8 cellular contexts compared by ENCODE assay signal in the genomic region with DNA sequence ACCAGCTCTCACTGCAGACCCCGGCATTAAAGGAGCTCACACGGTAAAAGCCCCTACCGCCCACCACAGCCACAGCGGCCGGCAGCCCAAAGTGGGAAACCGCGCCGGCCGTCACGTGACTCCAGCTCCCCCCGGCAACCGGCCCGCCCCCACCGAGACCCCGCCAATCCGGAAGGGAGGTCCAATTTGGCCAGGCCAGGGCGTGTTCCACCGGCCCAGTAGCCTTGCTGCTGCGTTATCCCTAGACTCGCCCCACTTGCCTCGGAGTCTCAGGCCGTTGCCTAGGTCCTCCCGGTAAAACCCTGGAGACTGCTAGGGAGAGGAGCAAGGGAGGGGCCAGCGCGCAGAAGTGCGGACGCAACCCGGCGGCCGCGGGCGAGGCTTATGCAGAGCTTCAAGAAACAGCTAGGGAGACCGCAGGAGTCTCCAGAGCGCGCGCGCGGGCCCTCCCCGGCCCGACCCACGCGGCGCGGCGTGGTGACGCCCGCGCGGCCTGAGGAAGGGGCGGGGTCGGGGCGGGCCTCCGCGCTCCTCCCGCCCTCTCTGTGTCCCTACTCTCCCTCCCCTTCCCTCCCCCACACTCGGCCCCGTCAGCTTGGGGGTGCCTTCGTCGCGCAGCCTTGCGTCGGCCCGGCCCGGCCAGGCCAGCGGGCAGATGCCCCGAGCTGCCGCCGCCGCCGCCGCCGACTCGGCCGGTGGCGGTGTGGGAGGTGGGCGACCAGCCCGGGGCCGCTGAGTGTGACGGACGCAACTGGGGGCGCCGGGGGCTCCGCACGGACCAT. TPM values are rescaled to one million over a fixed set of nuclear protein-coding genes. Genes with fewer than 3 reads are reported as not detected.
DNase-seq lines count a peak whose midpoint lies in the region; ATAC-seq and TF ChIP-seq lines count a peak whose summit lies in the region.

A gene with protein sequence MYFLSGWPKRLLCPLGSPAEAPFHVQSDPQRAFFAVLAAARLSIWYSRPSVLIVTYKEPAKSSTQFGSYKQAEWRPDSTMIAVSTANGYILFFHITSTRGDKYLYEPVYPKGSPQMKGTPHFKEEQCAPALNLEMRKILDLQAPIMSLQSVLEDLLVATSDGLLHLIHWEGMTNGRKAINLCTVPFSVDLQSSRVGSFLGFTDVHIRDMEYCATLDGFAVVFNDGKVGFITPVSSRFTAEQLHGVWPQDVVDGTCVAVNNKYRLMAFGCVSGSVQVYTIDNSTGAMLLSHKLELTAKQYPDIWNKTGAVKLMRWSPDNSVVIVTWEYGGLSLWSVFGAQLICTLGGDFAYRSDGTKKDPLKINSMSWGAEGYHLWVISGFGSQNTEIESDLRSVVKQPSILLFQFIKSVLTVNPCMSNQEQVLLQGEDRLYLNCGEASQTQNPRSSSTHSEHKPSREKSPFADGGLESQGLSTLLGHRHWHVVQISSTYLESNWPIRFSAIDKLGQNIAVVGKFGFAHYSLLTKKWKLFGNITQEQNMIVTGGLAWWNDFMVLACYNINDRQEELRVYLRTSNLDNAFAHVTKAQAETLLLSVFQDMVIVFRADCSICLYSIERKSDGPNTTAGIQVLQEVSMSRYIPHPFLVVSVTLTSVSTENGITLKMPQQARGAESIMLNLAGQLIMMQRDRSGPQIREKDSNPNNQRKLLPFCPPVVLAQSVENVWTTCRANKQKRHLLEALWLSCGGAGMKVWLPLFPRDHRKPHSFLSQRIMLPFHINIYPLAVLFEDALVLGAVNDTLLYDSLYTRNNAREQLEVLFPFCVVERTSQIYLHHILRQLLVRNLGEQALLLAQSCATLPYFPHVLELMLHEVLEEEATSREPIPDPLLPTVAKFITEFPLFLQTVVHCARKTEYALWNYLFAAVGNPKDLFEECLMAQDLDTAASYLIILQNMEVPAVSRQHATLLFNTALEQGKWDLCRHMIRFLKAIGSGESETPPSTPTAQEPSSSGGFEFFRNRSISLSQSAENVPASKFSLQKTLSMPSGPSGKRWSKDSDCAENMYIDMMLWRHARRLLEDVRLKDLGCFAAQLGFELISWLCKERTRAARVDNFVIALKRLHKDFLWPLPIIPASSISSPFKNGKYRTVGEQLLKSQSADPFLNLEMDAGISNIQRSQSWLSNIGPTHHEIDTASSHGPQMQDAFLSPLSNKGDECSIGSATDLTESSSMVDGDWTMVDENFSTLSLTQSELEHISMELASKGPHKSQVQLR (N-terminal part only) (plus strand): TSS at position 578 of the 782 bp plus-strand sequence. CDS start 203 bp downstream, at position 781.

- peaks cover 24% of the 10 kb centered on the region for H3K36me3 Mint-ChIP-seq in activated CD4-positive, alpha-beta memory T cell treated with anti-CD3 and anti-CD28 coated beads, Interleukin-2, amount 10 ng/mL, durations not matched to agents 7 days and 5 days (ENCODE audit: low read depth)

- peaks cover 0 to 26% (median 0%) of the 10 kb centered on the region in 4 donors for H3K4me1 ChIP-seq in right lobe of liver

- TF ChIP-seq POLR2A in right lobe of liver (IDR thresholded peaks at IDR 0.05), result peak; percentile 97

- H3K27me3 ChIP-seq in dorsolateral prefrontal cortex (no peaks in the 10 kb centered on the region), right lobe of liver (no peaks in the 10 kb centered on the region)

- POLR2A ChIA-PET in activated CD4-positive, alpha-beta memory T cell treated with anti-CD3 and anti-CD28 coated beads, Interleukin-2, amount 10 ng/mL, durations not matched to agents 7 days and 5 days (lab: Charles Lee), result interaction anchor here (0.6 to 3.3 kb wide), 41 partner anchors 9 to 949 kb away, joined by 3 to 39 read pairs (median 4); a partner anchor contains a TSS

- H3K4me1 Mint-ChIP-seq in activated CD4-positive, alpha-beta memory T cell treated with anti-CD3 and anti-CD28 coated beads, Interleukin-2, amount 10 ng/mL, durations not matched to agents 7 days and 5 days, result peaks cover 57% of the 10 kb centered on the region

- no peaks in the 10 kb centered on the region for H3K9me3 Mint-ChIP-seq in activated CD4-positive, alpha-beta memory T cell treated with anti-CD3 and anti-CD28 coated beads, Interleukin-2, amount 10 ng/mL, durations not matched to agents 7 days and 5 days

- DNase-seq in CD1c-positive myeloid dendritic cell (ENCODE audit: extremely low spot score) (peak; percentile 97), NCI-H774 (lab: John Stamatoyannopoulos, UW) (peak; percentile 95), dorsolateral prefrontal cortex (peak; percentile 81 to 93 (median 90)), right lobe of liver (peak; percentile 92 to 94 (median 94))
- DNase-seq in activated CD4-positive, alpha-beta memory T cell treated with anti-CD3 and anti-CD28 coated beads, Interleukin-2, amount 10 ng/mL, durations not matched to agents 7 days and 5 days, result peak; percentile 93
- DNase-seq in stimulated activated CD4-positive, alpha-beta T cell treated with anti-CD3 and anti-CD28 coated beads, Interleukin-4, amount 100 ng/mL, for 24 hours, result peak; percentile 89

- H3K9me3 ChIP-seq in right lobe of liver, result no peaks in the 10 kb centered on the region

- peak within 1 kb of the TSS; percentile 75 to 98 (median 93) for H3K27ac ChIP-seq in dorsolateral prefrontal cortex
- H3K27ac ChIP-seq in right lobe of liver, result peak within 1 kb of the TSS; percentile 86 to 87 (median 87)

- TF ChIP-seq CTCF in dorsolateral prefrontal cortex (IDR thresholded peaks at IDR 0.05 in 54 of 56, conservative IDR thresholded peaks at IDR 0.05 in 2 of 56; ENCODE audit: low read depth in 1 of 56, partially characterized antibody in 56 of 56) (peak in 21 of 56 donors; percentile 5 to 45 (median 25)), right lobe of liver (IDR thresholded peaks at IDR 0.05) (peak in 1 of 4 donors; percentile 10)

- intact Hi-C loops in dorsolateral prefrontal cortex (cut with DNase I) (loop anchor here in 1 of 2 donors (2.0 to 5.0 kb wide), 2 partner anchors 202 to 951 kb away; a partner anchor contains a TSS), right lobe of liver (cut with DNase I) (no loop called here)

- ATAC-seq in GM19372 (IDR thresholded peaks at IDR 0.05; ENCODE audit: low read depth, unreplicated experiment) (peak; percentile 58), HG03558 (IDR thresholded peaks at IDR 0.05; ENCODE audit: extremely low read depth, unreplicated experiment) (peak; percentile 25), right lobe of liver (peak; percentile 91 to 97 (median 93))

- peak within 1 kb of the TSS; percentile 99 for H3K4me3 Mint-ChIP-seq in activated CD4-positive, alpha-beta memory T cell treated with anti-CD3 and anti-CD28 coated beads, Interleukin-2, amount 10 ng/mL, durations not matched to agents 7 days and 5 days

- H3K27me3 Mint-ChIP-seq in activated CD4-positive, alpha-beta memory T cell treated with anti-CD3 and anti-CD28 coated beads, Interleukin-2, amount 10 ng/mL, durations not matched to agents 7 days and 5 days, result no peaks in the 10 kb centered on the region

- H3K36me3 ChIP-seq in right lobe of liver, result no peaks in the 10 kb centered on the region

- CTCF ChIA-PET in activated CD4-positive, alpha-beta memory T cell treated with anti-CD3 and anti-CD28 coated beads, Interleukin-2, amount 10 ng/mL, durations not matched to agents 7 days and 5 days (lab: Charles Lee), result interaction anchor here (0.5 to 3.4 kb wide), 11 partner anchors 26 to 889 kb away, joined by 3 to 24 read pairs (median 4); a partner anchor contains a TSS

- H3K4me3 ChIP-seq in dorsolateral prefrontal cortex (peak within 1 kb of the TSS; percentile 58 to 100 (median 94)), right lobe of liver (peak within 1 kb of the TSS; percentile 76 to 98 (median 94))

- H3K27ac Mint-ChIP-seq in activated CD4-positive, alpha-beta memory T cell treated with anti-CD3 and anti-CD28 coated beads, Interleukin-2, amount 10 ng/mL, durations not matched to agents 7 days and 5 days, result peak within 1 kb of the TSS; percentile 100

- 0% methylated on average over 5 of the region's 84 CpGs for WGBS in right lobe of liver (ENCODE audit: insufficient coverage, low coverage, low lambda C conversion rate, missing lambda C conversion rate)

RNA-seq across cellular contexts. Expression of the gene that starts here (rescaled TPM):
- total RNA-seq in activated CD4-positive, alpha-beta memory T cell treated with anti-CD3 and anti-CD28 coated beads, Interleukin-2, amount 10 ng/mL, durations not matched to agents 7 days and 5 days, result 10 to 100 TPM; 20.7 to 21.5 TPM
- 10 to 100 TPM; 14.5 to 24.0 (median 19.2) TPM for total RNA-seq in dorsolateral prefrontal cortex
- 10 to 100 TPM in 5 of 6 experiments, 1 to 10 TPM in 1; 9.7 to 18.4 (median 10.5) TPM for total RNA-seq in right lobe of liver

Comparison
In these comparisons a context has a peak if more than half of its experiments do, and no peak if none do; other contexts are left out.
1. Peak in every context shown above with its lines: DNase-seq, ATAC-seq, H3K4me3 ChIP-seq and H3K27ac ChIP-seq.
2. ATAC-seq: peak in every context shown above with its lines; median percentile 93 in right lobe of liver; 58 in GM19372; 25 in HG03558.